In the genomic region with DNA sequence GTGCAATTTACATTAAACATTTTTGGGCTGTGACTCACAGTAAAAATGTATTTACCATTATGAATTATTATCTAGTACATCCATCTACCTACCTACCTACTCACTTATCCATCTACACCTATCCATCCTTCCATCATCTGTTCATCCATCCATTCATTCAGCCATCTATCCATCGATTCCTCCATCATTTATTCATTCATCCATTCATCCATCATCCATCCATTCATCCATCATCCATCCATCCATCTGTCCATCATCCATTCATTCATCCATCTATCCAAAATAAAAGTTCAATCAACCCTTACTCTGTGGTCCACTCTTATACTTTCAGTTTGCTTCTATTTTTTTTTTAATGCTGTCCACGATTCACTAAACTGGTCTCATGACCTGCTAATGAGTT, we compare ENCODE assay signal across 20 cellular contexts.
DNase-seq lines count a peak whose midpoint lies in the region; ATAC-seq, FAIRE-seq and TF ChIP-seq lines count a peak whose summit lies in the region.
"Had no signal": no experiment of that assay in that cellular context is flagged by ENCODE, and none has a peak within 500 bp of the region (broad histone marks: within the 10 kb centered on the region; RNA-seq: fewer than 3 reads in every experiment).

No MANE protein-coding gene starts in this region.

- H3K4me1 ChIP-seq in A549 (no peaks in the 10 kb centered on the region), HEK293 (ENCODE audit: control insufficient read depth, insufficient read depth, low read length) (peaks cover 19% of the 10 kb centered on the region), osteoblast (ENCODE audit: insufficient read depth, low read length) (no peaks in the 10 kb centered on the region), pancreas (no peaks in the 10 kb centered on the region)
- H3K4me1 ChIP-seq: BLaER1 treated with 17β-estradiol and CSF1 and Interleukin-3, amounts not matched to agents 10 nM and 100 nM; Caco-2 had no signal

- ATAC-seq in A549 (no peak), pancreas (no peak)
- ATAC-seq: CD8-positive, alpha-beta T cell had no signal

- no peak overlapping the region for H3K27ac ChIP-seq in A549
- H3K27ac ChIP-seq in HEK293 (ENCODE audit: extremely low read depth, low read depth, low read length): no peak overlapping the region
- H3K27ac ChIP-seq in osteoblast (ENCODE audit: low read depth, low read length): no peak overlapping the region
- H3K27ac ChIP-seq in pancreas: no peak overlapping the region
- H3K27ac ChIP-seq: BLaER1 treated with 17β-estradiol and CSF1 and Interleukin-3, amounts not matched to agents 10 nM and 100 nM; C4-2B had no signal

- TF ChIP-seq RAD21 in A549 (conservative IDR thresholded peaks at IDR 0.05 in 1 of 2, IDR thresholded peaks at IDR 0.05 in 1 of 2): no peak

- WGBS in A549 (ENCODE audit: missing lambda C conversion rate): 25% methylated on average over 2 of the region's 2 CpGs
- WGBS in pancreas, 2 donors: 40 to 52% methylated on average over 2 of the region's 2 CpGs

- DNase-seq in A549 (ENCODE audit: low read depth in 1 of 2, low spot score in 1 of 2): no peak
- peak; percentile 61 for DNase-seq in osteoblast (ENCODE audit: insufficient read length, low spot score, missing footprints)
- DNase-seq in medulla oblongata (ENCODE audit: extremely low spot score): no peak
- DNase-seq in pancreas: no peak
- DNase-seq: 8988T; AML-193; Caco-2; Calu3; CD4-positive, alpha-beta T cell; CD8-positive, alpha-beta T cell; DMS79 treated with DMSO at 0.1 percent for 48 hours; GF-D8 had no signal

- H3K4me3 ChIP-seq in A549 (no peak overlapping the region), HEK293 (ENCODE audit: low read depth, low read length) (no peak overlapping the region), osteoblast (ENCODE audit: insufficient read depth, low read length) (no peak overlapping the region), pancreas (no peak overlapping the region)
- H3K4me3 ChIP-seq: BLaER1 treated with 17β-estradiol and CSF1 and Interleukin-3, amounts not matched to agents 10 nM and 100 nM had no signal

- TF ChIP-seq POLR2A in A549 (IDR thresholded peaks at IDR 0.05; ENCODE audit: low read length): no peak

- intact Hi-C loops in pancreas (cut with DNase I): no loop called here

- H3K27me3 ChIP-seq in osteoblast (ENCODE audit: insufficient read depth, low read length) (no peaks in the 10 kb centered on the region), pancreas (no peaks in the 10 kb centered on the region)
- H3K27me3 ChIP-seq: BLaER1 treated with 17β-estradiol and CSF1 and Interleukin-3, amounts not matched to agents 10 nM and 100 nM had no signal

- no peaks in the 10 kb centered on the region for H3K9me3 ChIP-seq in A549
- no peaks in the 10 kb centered on the region for H3K9me3 ChIP-seq in HEK293 (ENCODE audit: control insufficient read depth, insufficient read depth, low read depth, low read length)
- H3K9me3 ChIP-seq in osteoblast (ENCODE audit: low read depth, low read length): no peaks in the 10 kb centered on the region
- H3K9me3 ChIP-seq in pancreas: no peaks in the 10 kb centered on the region
- H3K9me3 ChIP-seq: BLaER1 treated with 17β-estradiol and CSF1 and Interleukin-3, amounts not matched to agents 10 nM and 100 nM; Caco-2 had no signal

- H3K36me3 ChIP-seq in HEK293 (ENCODE audit: control insufficient read depth in 2 of 2, insufficient read depth in 1 of 2, low read length in 2 of 2): peaks cover 0 to 2% of the 10 kb centered on the region in 2 experiments; a peak in 1 of 3 replicates
- H3K36me3 ChIP-seq in osteoblast (ENCODE audit: insufficient read depth, low read length): no peaks in the 10 kb centered on the region
- no peaks in the 10 kb centered on the region for H3K36me3 ChIP-seq in pancreas
- H3K36me3 ChIP-seq: BLaER1 treated with 17β-estradiol and CSF1 and Interleukin-3, amounts not matched to agents 10 nM and 100 nM had no signal

- no peak for TF ChIP-seq CTCF in A549 (IDR thresholded peaks at IDR 0.05)
- no peak for TF ChIP-seq CTCF in HEK293 (tag by site-specific recombination; IDR thresholded peaks at IDR 0.05)
- TF ChIP-seq CTCF in osteoblast (IDR thresholded peaks at IDR 0.05; ENCODE audit: extremely low read depth, low read depth, low read length): no peak
- TF ChIP-seq CTCF in pancreas (IDR thresholded peaks at IDR 0.05): no peak

- POLR2A ChIA-PET in A549 (lab: Yijun Ruan, JAX) (no interaction called here), HEK293 (lab: Yijun Ruan, JAX) (no interaction called here)

- TF ChIP-seq EP300 in A549 (IDR thresholded peaks at IDR 0.05): no peak

- H2AFZ ChIP-seq in osteoblast (ENCODE audit: low read length): no peak overlapping the region

- CTCF ChIA-PET in A549 (lab: Yijun Ruan, JAX): interaction anchor here (0.5 kb wide), 1 partner anchor 415 kb away, joined by 3 read pairs; no protein-coding TSS in a partner anchor
- CTCF ChIA-PET in HEK293 (lab: Yijun Ruan, JAX): interaction anchor here (0.6 kb wide), 1 partner anchor 842 kb away, joined by 3 read pairs; no protein-coding TSS in a partner anchor

- peak; percentile 77 for FAIRE-seq in A549 (lab: Jason Lieb, UNC)
- no peak for FAIRE-seq in pancreas (lab: Jason Lieb, UNC)
- FAIRE-seq: A204.1, D721Med, G401.6, GM12891, GM19239 had no signal

- H3K4me2 ChIP-seq in A549 (no peak overlapping the region), osteoblast (ENCODE audit: insufficient read depth, low read length) (no peak overlapping the region)
- H3K4me2 ChIP-seq: BLaER1 treated with 17β-estradiol and CSF1 and Interleukin-3, amounts not matched to agents 10 nM and 100 nM had no signal

- H3K79me2 ChIP-seq in osteoblast (ENCODE audit: insufficient read depth, low read length): no peaks in the 10 kb centered on the region

- H4K20me1 ChIP-seq in osteoblast (ENCODE audit: insufficient read depth, low read length): no peaks in the 10 kb centered on the region

TF ChIP-seq in A549, 52 proteins besides CTCF, POLR2A, EP300 and RAD21 (continues in another document):
- TF ChIP-seq MYC (IDR thresholded peaks at IDR 0.05; ENCODE audit: borderline replicate concordance, low read length) (no peak), REST (IDR thresholded peaks at IDR 0.05) (no peak), SREBF2 (IDR thresholded peaks at IDR 0.05) (no peak), GATA3 (IDR thresholded peaks at IDR 0.05; ENCODE audit: borderline replicate concordance) (no peak)

TF ChIP-seq in HEK293, 187 proteins besides CTCF, POLR2A, EP300 and RAD21:
- TF ChIP-seq ZNF366 (tag by site-specific recombination; conservative IDR thresholded peaks at IDR 0.05) (peak; percentile 95), ZBTB17 (tag by site-specific recombination; IDR thresholded peaks at IDR 0.05) (peak; percentile 93), ZNF747 (tag by site-specific recombination; IDR thresholded peaks at IDR 0.05) (no peak), SP2 (tag by site-specific recombination; IDR thresholded peaks at IDR 0.05) (no peak)
